ENCODE assay signal across 2 cellular contexts in the genomic region with DNA sequence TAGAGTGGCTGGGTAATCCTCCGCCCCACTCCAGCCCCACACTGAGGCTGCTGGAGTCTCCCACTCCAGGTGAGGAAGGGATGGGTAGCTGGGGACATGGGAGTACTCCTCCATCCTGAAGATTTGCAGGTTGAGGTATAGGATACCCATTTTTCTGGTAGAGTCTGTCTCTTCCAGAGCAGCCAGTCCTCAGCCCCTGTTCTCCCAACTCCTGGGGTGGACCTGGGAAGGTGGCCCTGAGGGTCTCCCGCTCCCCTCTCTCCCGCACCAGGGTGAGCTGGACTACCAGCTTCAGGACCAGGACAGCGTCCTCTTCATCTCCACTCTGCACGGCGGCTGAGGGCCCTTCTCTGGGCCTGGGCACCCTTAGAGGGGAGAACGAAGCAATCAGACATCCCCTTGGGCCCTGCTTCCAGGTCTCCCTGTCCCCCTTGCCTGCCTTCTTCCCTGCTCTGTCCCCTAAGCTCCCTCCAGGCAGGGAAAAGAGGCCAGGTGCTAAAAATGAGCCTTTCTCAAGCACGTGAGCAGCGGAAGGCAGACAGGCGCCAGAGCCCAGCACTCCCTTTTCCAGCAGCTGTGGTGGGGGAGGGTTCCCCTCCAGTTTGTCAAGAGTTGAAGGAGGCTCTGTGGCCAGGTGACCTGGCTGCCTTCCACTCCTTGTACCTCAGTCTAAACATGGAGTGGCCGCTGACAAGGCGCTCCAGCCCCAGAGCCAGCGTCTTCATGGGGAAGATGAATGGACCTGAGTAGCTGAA.
TF ChIP-seq lines count a peak whose summit lies in the region.

No MANE protein-coding gene starts in this region.

TF ChIP-seq in GM23338, 12 proteins besides CTCF, POLR2A, EP300 and RAD21 (continued from another document):
- TF ChIP-seq, protein P1, sequence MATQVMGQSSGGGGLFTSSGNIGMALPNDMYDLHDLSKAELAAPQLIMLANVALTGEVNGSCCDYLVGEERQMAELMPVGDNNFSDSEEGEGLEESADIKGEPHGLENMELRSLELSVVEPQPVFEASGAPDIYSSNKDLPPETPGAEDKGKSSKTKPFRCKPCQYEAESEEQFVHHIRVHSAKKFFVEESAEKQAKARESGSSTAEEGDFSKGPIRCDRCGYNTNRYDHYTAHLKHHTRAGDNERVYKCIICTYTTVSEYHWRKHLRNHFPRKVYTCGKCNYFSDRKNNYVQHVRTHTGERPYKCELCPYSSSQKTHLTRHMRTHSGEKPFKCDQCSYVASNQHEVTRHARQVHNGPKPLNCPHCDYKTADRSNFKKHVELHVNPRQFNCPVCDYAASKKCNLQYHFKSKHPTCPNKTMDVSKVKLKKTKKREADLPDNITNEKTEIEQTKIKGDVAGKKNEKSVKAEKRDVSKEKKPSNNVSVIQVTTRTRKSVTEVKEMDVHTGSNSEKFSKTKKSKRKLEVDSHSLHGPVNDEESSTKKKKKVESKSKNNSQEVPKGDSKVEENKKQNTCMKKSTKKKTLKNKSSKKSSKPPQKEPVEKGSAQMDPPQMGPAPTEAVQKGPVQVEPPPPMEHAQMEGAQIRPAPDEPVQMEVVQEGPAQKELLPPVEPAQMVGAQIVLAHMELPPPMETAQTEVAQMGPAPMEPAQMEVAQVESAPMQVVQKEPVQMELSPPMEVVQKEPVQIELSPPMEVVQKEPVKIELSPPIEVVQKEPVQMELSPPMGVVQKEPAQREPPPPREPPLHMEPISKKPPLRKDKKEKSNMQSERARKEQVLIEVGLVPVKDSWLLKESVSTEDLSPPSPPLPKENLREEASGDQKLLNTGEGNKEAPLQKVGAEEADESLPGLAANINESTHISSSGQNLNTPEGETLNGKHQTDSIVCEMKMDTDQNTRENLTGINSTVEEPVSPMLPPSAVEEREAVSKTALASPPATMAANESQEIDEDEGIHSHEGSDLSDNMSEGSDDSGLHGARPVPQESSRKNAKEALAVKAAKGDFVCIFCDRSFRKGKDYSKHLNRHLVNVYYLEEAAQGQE (IDR thresholded peaks at IDR 0.05; ENCODE audit: unreplicated experiment): peak; percentile 71

TF ChIP-seq in WTC11, 78 proteins besides CTCF, POLR2A, EP300 and RAD21 (continued from another document):
- TF ChIP-seq, protein P2, sequence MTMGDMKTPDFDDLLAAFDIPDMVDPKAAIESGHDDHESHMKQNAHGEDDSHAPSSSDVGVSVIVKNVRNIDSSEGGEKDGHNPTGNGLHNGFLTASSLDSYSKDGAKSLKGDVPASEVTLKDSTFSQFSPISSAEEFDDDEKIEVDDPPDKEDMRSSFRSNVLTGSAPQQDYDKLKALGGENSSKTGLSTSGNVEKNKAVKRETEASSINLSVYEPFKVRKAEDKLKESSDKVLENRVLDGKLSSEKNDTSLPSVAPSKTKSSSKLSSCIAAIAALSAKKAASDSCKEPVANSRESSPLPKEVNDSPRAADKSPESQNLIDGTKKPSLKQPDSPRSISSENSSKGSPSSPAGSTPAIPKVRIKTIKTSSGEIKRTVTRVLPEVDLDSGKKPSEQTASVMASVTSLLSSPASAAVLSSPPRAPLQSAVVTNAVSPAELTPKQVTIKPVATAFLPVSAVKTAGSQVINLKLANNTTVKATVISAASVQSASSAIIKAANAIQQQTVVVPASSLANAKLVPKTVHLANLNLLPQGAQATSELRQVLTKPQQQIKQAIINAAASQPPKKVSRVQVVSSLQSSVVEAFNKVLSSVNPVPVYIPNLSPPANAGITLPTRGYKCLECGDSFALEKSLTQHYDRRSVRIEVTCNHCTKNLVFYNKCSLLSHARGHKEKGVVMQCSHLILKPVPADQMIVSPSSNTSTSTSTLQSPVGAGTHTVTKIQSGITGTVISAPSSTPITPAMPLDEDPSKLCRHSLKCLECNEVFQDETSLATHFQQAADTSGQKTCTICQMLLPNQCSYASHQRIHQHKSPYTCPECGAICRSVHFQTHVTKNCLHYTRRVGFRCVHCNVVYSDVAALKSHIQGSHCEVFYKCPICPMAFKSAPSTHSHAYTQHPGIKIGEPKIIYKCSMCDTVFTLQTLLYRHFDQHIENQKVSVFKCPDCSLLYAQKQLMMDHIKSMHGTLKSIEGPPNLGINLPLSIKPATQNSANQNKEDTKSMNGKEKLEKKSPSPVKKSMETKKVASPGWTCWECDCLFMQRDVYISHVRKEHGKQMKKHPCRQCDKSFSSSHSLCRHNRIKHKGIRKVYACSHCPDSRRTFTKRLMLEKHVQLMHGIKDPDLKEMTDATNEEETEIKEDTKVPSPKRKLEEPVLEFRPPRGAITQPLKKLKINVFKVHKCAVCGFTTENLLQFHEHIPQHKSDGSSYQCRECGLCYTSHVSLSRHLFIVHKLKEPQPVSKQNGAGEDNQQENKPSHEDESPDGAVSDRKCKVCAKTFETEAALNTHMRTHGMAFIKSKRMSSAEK (CRISPR knock-in tag; IDR thresholded peaks at IDR 0.05; ENCODE audit: borderline replicate concordance): no peak
- TF ChIP-seq CREM (CRISPR knock-in tag; IDR thresholded peaks at IDR 0.05) (no peak), ATF1 (CRISPR knock-in tag; IDR thresholded peaks at IDR 0.05) (no peak)
- TF ChIP-seq, protein P3, sequence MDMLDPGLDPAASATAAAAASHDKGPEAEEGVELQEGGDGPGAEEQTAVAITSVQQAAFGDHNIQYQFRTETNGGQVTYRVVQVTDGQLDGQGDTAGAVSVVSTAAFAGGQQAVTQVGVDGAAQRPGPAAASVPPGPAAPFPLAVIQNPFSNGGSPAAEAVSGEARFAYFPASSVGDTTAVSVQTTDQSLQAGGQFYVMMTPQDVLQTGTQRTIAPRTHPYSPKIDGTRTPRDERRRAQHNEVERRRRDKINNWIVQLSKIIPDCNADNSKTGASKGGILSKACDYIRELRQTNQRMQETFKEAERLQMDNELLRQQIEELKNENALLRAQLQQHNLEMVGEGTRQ (CRISPR knock-in tag; IDR thresholded peaks at IDR 0.05): 0 out of 2 replicates have a peak, but pooled peaks have one; percentile 14
